ENCODE assay signal across 14 cellular contexts in the genomic region with DNA sequence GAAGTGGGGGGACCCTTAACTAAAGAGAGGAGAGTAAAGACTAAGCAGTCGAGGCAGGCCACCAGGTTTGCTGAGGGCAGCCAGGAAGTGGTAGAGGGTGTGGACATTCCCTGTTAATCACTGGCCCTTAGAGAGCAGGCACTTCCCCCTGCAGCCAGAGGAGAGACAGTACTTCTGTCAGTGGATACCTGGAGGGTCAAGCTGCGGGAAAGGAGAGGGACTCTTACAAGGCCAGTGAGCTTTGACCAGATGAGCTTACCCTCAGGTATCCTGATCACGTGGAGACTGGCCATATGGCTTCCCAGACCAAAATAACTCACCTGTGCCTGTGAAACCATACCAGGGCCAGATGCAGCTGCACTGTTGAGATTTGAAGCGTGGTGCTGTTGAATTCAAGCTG. TPM values are rescaled to one million over a fixed set of nuclear protein-coding genes. Genes with fewer than 3 reads are reported as not detected.
DNase-seq lines count a peak whose midpoint lies in the region; ATAC-seq, FAIRE-seq and TF ChIP-seq lines count a peak whose summit lies in the region.
"Had no signal": no experiment of that assay in that cellular context is flagged by ENCODE, and none has a peak within 500 bp of the region (broad histone marks: within the 10 kb centered on the region; RNA-seq: fewer than 3 reads in every experiment).

No MANE protein-coding gene starts in this region.

- H4K20me1 ChIP-seq in MM.1S (ENCODE audit: insufficient read depth, low read length) = no peaks in the 10 kb centered on the region

- H3K4me3 Mint-ChIP-seq in Calu3 (ENCODE audit: low read depth, unreplicated experiment) = peak overlapping the region; percentile 13
- no peak overlapping the region for H3K4me3 Mint-ChIP-seq in effector memory CD8-positive, alpha-beta T cell
- H3K4me3 Mint-ChIP-seq in naive thymus-derived CD8-positive, alpha-beta T cell = peak overlapping the region in 5 of 10 donors; percentile 10 to 70 (median 43)
- H3K4me3 Mint-ChIP-seq: type B pancreatic cell had no signal

- CTCF ChIA-PET in Calu3 (lab: Charles Lee) = interaction anchor here (1.2 to 2.5 kb wide), 4 partner anchors 14 to 281 kb away, joined by 3 to 27 read pairs (median 7); no protein-coding TSS in a partner anchor

- peaks cover 52% of the 10 kb centered on the region for H3K36me3 Mint-ChIP-seq in Calu3 (ENCODE audit: insufficient read depth, unreplicated experiment)
- peaks cover 12% of the 10 kb centered on the region for H3K36me3 Mint-ChIP-seq in effector memory CD8-positive, alpha-beta T cell (ENCODE audit: insufficient read depth)
- peaks cover 0 to 35% (median 0%) of the 10 kb centered on the region in 3 donors for H3K36me3 Mint-ChIP-seq in naive thymus-derived CD8-positive, alpha-beta T cell
- H3K36me3 Mint-ChIP-seq: type B pancreatic cell had no signal

- peak overlapping the region; percentile 40 for H3K4me2 ChIP-seq in MM.1S (ENCODE audit: low read depth, low read length)

- DNase-seq in Calu3 (peak; percentile 58), MM.1S (peak; percentile 36), GM12892 (ENCODE audit: insufficient read length) (no peak), erythroblast (lab: John Stamatoyannopoulos, UW) (no peak)
- DNase-seq in effector memory CD8-positive, alpha-beta T cell = no peak
- DNase-seq in naive thymus-derived CD8-positive, alpha-beta T cell = no peak
- DNase-seq: activated T-cell treated with anti-CD3 and anti-CD28 coated beads, Interleukin-2, amount 50 U/mL, for 1 hour; amygdala; DMS 273 treated with DMSO at 0.1 percent for 48 hours; nucleus accumbens had no signal

- no peak for TF ChIP-seq POLR2A in GM12892 (IDR thresholded peaks at IDR 0.05; ENCODE audit: low read depth, low read length)
- TF ChIP-seq POLR2A in erythroblast (IDR thresholded peaks at IDR 0.05; ENCODE audit: low read length) = no peak

- POLR2A ChIA-PET in naive thymus-derived CD8-positive, alpha-beta T cell (lab: Charles Lee) = interaction anchor here (1.1 to 2.6 kb wide), 5 partner anchors 9 to 29 kb away, joined by 3 to 22 read pairs (median 5); a partner anchor contains a TSS

- no peaks in the 10 kb centered on the region for H3K9me2 ChIP-seq in MM.1S (replicated peaks; ENCODE audit: insufficient read depth, low read length)

- no peaks in the 10 kb centered on the region for H3F3A ChIP-seq in MM.1S (ENCODE audit: insufficient read depth, low read length)

- H3K79me2 ChIP-seq in MM.1S (ENCODE audit: low read length) = no peaks in the 10 kb centered on the region

- H3K4me1 Mint-ChIP-seq in Calu3 (ENCODE audit: low read depth, unreplicated experiment) = peaks cover 90% of the 10 kb centered on the region
- H3K4me1 Mint-ChIP-seq in effector memory CD8-positive, alpha-beta T cell (ENCODE audit: low read depth in 2 of 2) = peaks cover 47 to 58% of the 10 kb centered on the region in 2 donors
- peaks cover 60 to 95% (median 91%) of the 10 kb centered on the region in 4 donors for H3K4me1 Mint-ChIP-seq in naive thymus-derived CD8-positive, alpha-beta T cell

- H3K4me3 ChIP-seq in MM.1S (ENCODE audit: low read length) = no peak overlapping the region

- H3K9me3 ChIP-seq in MM.1S (replicated peaks; ENCODE audit: insufficient read depth, low read length) = no peaks in the 10 kb centered on the region

- no peak for FAIRE-seq in GM12892 (lab: Jason Lieb, UNC)

- intact Hi-C loops in Calu3 (cut with micrococcal nuclease; ENCODE audit: unreplicated experiment) = no loop called here

- peak overlapping the region; percentile 40 for H3K27ac Mint-ChIP-seq in Calu3 (ENCODE audit: unreplicated experiment)
- peak overlapping the region; percentile 11 to 59 for H3K27ac Mint-ChIP-seq in effector memory CD8-positive, alpha-beta T cell
- H3K27ac Mint-ChIP-seq in naive thymus-derived CD8-positive, alpha-beta T cell = peak overlapping the region; percentile 23 to 90 (median 78)
- H3K27ac Mint-ChIP-seq: type B pancreatic cell had no signal

- no peak for ATAC-seq in effector memory CD8-positive, alpha-beta T cell (replicated peaks)
- ATAC-seq in naive thymus-derived CD8-positive, alpha-beta T cell = no peak
- ATAC-seq in HG02852 (IDR thresholded peaks at IDR 0.05; ENCODE audit: unreplicated experiment) (no peak), GM21367 (IDR thresholded peaks at IDR 0.05; ENCODE audit: unreplicated experiment) (no peak)

- H2AFZ ChIP-seq in MM.1S (ENCODE audit: low read length) = 0 out of 2 replicates have a peak overlapping the region, but pooled peaks have one; percentile 14

- no peak for TF ChIP-seq CTCF in Calu3 (IDR thresholded peaks at IDR 0.05; ENCODE audit: unreplicated experiment)
- no peak for TF ChIP-seq CTCF in MM.1S (IDR thresholded peaks at IDR 0.05; ENCODE audit: low read length)

- no peaks in the 10 kb centered on the region for H3K9me3 Mint-ChIP-seq in Calu3 (ENCODE audit: low read depth, unreplicated experiment)
- no peaks in the 10 kb centered on the region for H3K9me3 Mint-ChIP-seq in effector memory CD8-positive, alpha-beta T cell
- no peaks in the 10 kb centered on the region for H3K9me3 Mint-ChIP-seq in naive thymus-derived CD8-positive, alpha-beta T cell
- H3K9me3 Mint-ChIP-seq: type B pancreatic cell had no signal

- no peak overlapping the region for H3K9ac ChIP-seq in MM.1S (ENCODE audit: low read length)

- H3K4me1 ChIP-seq in MM.1S (ENCODE audit: low read length) = peaks cover 20% of the 10 kb centered on the region

- BruUV-seq in Calu3 (replicated peaks; lab: Mats Ljungman, UMichigan) = no TSS peak

- H3K36me3 ChIP-seq in MM.1S (replicated peaks; ENCODE audit: insufficient read depth, low read length) = no peaks in the 10 kb centered on the region

- H3K27me3 ChIP-seq in MM.1S (replicated peaks; ENCODE audit: insufficient read depth, low read length) = no peaks in the 10 kb centered on the region

- H3K27me3 Mint-ChIP-seq in Calu3 (ENCODE audit: unreplicated experiment) = no peaks in the 10 kb centered on the region
- no peaks in the 10 kb centered on the region for H3K27me3 Mint-ChIP-seq in effector memory CD8-positive, alpha-beta T cell
- H3K27me3 Mint-ChIP-seq in naive thymus-derived CD8-positive, alpha-beta T cell = no peaks in the 10 kb centered on the region

- H3K27ac ChIP-seq in MM.1S (ENCODE audit: low read length) = peak overlapping the region; percentile 14; the same call in 1 of the 2 replicates
- H3K27ac ChIP-seq: HL-60 had no signal

RNA-seq across cellular contexts. Expression of a gene that starts 28.6 kb away (rescaled TPM):
- total RNA-seq in Calu3 (2022) = 242 and 270 TPM in 2 replicates
- total RNA-seq in naive thymus-derived CD8-positive, alpha-beta T cell = 100 to 1,000 TPM; 119 to 127 TPM
- 10 to 100 TPM; 58.4 to 80.0 (median 64.2) TPM for polyA plus RNA-seq in naive thymus-derived CD8-positive, alpha-beta T cell
- 1.8 TPM for polyA plus RNA-seq in GM12892 (2012; ENCODE audit: missing spikeins)

Comparison
In these comparisons a context has a peak if more than half of its experiments do, and no peak if none do; other contexts are left out.
1. DNase-seq: peak in Calu3 (single experiment) and MM.1S (single experiment); none in effector memory CD8-positive, alpha-beta T cell (0 of 3), naive thymus-derived CD8-positive, alpha-beta T cell (0 of 10), GM12892 (single experiment) and erythroblast (0 of 2).
2. Peak in every context shown above with its lines, with median percentiles within 50 percentile points of each other: H3K27ac Mint-ChIP-seq.